1 cellular context compared by ENCODE assay signal in genomic region chr3:142447852-142448315, GRCh38.
TF ChIP-seq lines count a peak whose summit lies in the region.

Gene XRN1, minus strand, starts transcription at chr3:142448037. Its CDS starts 93 bp downstream, at chr3:142447944.

TF ChIP-seq in GM12878, 131 proteins besides CTCF, POLR2A, EP300 and RAD21 (continued from another document and continues in another):
- no peak for TF ChIP-seq RFX5 (IDR thresholded peaks at IDR 0.05; ENCODE audit: low read depth, low read length)
- 0 out of 4 replicates have a peak, but pooled peaks of 1 of the 2 experiments have one; percentile 58 for TF ChIP-seq ETV6 (conservative IDR thresholded peaks at IDR 0.05 in 1 of 2, IDR thresholded peaks at IDR 0.05 in 1 of 2; ENCODE audit: borderline replicate concordance in 1 of 2, low read depth in 1 of 2)
- TF ChIP-seq USF2 (IDR thresholded peaks at IDR 0.05; ENCODE audit: borderline replicate concordance, low read depth, low read length) = no peak
- no peak for TF ChIP-seq IRF3 (IDR thresholded peaks at IDR 0.05)
- peak; percentile 98 for TF ChIP-seq CREM (IDR thresholded peaks at IDR 0.05; ENCODE audit: low read depth)
- peak; percentile 92; the same call in 1 of the 2 replicates for TF ChIP-seq PML (IDR thresholded peaks at IDR 0.05; ENCODE audit: low read length)
- TF ChIP-seq, protein P1, sequence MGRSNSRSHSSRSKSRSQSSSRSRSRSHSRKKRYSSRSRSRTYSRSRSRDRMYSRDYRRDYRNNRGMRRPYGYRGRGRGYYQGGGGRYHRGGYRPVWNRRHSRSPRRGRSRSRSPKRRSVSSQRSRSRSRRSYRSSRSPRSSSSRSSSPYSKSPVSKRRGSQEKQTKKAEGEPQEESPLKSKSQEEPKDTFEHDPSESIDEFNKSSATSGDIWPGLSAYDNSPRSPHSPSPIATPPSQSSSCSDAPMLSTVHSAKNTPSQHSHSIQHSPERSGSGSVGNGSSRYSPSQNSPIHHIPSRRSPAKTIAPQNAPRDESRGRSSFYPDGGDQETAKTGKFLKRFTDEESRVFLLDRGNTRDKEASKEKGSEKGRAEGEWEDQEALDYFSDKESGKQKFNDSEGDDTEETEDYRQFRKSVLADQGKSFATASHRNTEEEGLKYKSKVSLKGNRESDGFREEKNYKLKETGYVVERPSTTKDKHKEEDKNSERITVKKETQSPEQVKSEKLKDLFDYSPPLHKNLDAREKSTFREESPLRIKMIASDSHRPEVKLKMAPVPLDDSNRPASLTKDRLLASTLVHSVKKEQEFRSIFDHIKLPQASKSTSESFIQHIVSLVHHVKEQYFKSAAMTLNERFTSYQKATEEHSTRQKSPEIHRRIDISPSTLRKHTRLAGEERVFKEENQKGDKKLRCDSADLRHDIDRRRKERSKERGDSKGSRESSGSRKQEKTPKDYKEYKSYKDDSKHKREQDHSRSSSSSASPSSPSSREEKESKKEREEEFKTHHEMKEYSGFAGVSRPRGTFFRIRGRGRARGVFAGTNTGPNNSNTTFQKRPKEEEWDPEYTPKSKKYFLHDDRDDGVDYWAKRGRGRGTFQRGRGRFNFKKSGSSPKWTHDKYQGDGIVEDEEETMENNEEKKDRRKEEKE (IDR thresholded peaks at IDR 0.05) = no peak
- no peak for TF ChIP-seq NFXL1 (IDR thresholded peaks at IDR 0.05; ENCODE audit: borderline replicate concordance)
- no peak for TF ChIP-seq NFIC (IDR thresholded peaks at IDR 0.05; ENCODE audit: low read depth, low read length)
- TF ChIP-seq ZNF622 (IDR thresholded peaks at IDR 0.05) = no peak
- TF ChIP-seq SMC3 (IDR thresholded peaks at IDR 0.05; ENCODE audit: borderline replicate concordance, low read length) = no peak
- no peak for TF ChIP-seq FOS (IDR thresholded peaks at IDR 0.05; ENCODE audit: borderline replicate concordance, extremely low read depth, insufficient read length)
- TF ChIP-seq SUZ12 (IDR thresholded peaks at IDR 0.05; ENCODE audit: unreplicated experiment) = no peak
- TF ChIP-seq ATF7 (IDR thresholded peaks at IDR 0.05; ENCODE audit: low read depth) = peak; percentile 44
- no peak for TF ChIP-seq HDAC2 (IDR thresholded peaks at IDR 0.05)
- 0 out of 2 replicates have a peak, but pooled peaks have one; percentile 55 for TF ChIP-seq SMARCA5 (IDR thresholded peaks at IDR 0.05)
- no peak for TF ChIP-seq PRDM15 (CRISPR knock-in tag; IDR thresholded peaks at IDR 0.05)
- TF ChIP-seq ZNF687 (IDR thresholded peaks at IDR 0.05) = peak; percentile 54
- TF ChIP-seq NR2F1 (conservative IDR thresholded peaks at IDR 0.05) = no peak
- TF ChIP-seq YY1 (IDR thresholded peaks at IDR 0.05; ENCODE audit: low read depth, low read length) = peak; percentile 78
- peak; percentile 41; the same call in 1 of the 2 replicates for TF ChIP-seq ATF3 (IDR thresholded peaks at IDR 0.05; ENCODE audit: borderline replicate concordance, extremely low read depth, low read depth, low read length)
- peak; percentile 55 for TF ChIP-seq KLF5 (IDR thresholded peaks at IDR 0.05; ENCODE audit: partially characterized antibody)
- no peak for TF ChIP-seq ZSCAN29 (IDR thresholded peaks at IDR 0.05)
- TF ChIP-seq RB1 (IDR thresholded peaks at IDR 0.05; ENCODE audit: borderline replicate concordance) = peak; percentile 78; the same call in 1 of the 2 replicates
- TF ChIP-seq TARDBP (IDR thresholded peaks at IDR 0.05; ENCODE audit: borderline replicate concordance) = peak; percentile 30; the same call in 1 of the 2 replicates
- no peak for TF ChIP-seq MTA3 (IDR thresholded peaks at IDR 0.05; ENCODE audit: borderline replicate concordance, low read length)
- no peak for TF ChIP-seq BRCA1 (IDR thresholded peaks at IDR 0.05; ENCODE audit: low read depth, low read length)
- no peak for TF ChIP-seq ZNF274 (IDR thresholded peaks at IDR 0.05; ENCODE audit: insufficient read depth, insufficient read length)
- TF ChIP-seq, protein P2, sequence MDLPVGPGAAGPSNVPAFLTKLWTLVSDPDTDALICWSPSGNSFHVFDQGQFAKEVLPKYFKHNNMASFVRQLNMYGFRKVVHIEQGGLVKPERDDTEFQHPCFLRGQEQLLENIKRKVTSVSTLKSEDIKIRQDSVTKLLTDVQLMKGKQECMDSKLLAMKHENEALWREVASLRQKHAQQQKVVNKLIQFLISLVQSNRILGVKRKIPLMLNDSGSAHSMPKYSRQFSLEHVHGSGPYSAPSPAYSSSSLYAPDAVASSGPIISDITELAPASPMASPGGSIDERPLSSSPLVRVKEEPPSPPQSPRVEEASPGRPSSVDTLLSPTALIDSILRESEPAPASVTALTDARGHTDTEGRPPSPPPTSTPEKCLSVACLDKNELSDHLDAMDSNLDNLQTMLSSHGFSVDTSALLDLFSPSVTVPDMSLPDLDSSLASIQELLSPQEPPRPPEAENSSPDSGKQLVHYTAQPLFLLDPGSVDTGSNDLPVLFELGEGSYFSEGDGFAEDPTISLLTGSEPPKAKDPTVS (IDR thresholded peaks at IDR 0.05; ENCODE audit: low read depth, low read length) = no peak
- TF ChIP-seq SMAD5 (IDR thresholded peaks at IDR 0.05; ENCODE audit: low read depth) = peak; percentile 64; the same call in 1 of the 2 replicates
- TF ChIP-seq ZBED1 (IDR thresholded peaks at IDR 0.05; ENCODE audit: borderline replicate concordance) = no peak
- no peak for TF ChIP-seq ZBTB11 (CRISPR knock-in tag; IDR thresholded peaks at IDR 0.05)
- TF ChIP-seq NFYA (IDR thresholded peaks at IDR 0.05; ENCODE audit: borderline replicate concordance, low read depth, low read length) = no peak
- TF ChIP-seq ATF2 (IDR thresholded peaks at IDR 0.05; ENCODE audit: low read length) = 0 out of 2 replicates have a peak, but pooled peaks have one; percentile 20
- peak; percentile 71; the same call in 1 of the 2 replicates for TF ChIP-seq RELB (IDR thresholded peaks at IDR 0.05; ENCODE audit: low read depth)
- 0 out of 2 replicates have a peak, but pooled peaks have one; percentile 51 for TF ChIP-seq CHD2 (IDR thresholded peaks at IDR 0.05; ENCODE audit: borderline replicate concordance, low read depth, low read length)
- no peak for TF ChIP-seq CBX5 (IDR thresholded peaks at IDR 0.05; ENCODE audit: low read depth)
